Comparison of ENCODE assay signal across 8 cellular contexts in the genomic region with DNA sequence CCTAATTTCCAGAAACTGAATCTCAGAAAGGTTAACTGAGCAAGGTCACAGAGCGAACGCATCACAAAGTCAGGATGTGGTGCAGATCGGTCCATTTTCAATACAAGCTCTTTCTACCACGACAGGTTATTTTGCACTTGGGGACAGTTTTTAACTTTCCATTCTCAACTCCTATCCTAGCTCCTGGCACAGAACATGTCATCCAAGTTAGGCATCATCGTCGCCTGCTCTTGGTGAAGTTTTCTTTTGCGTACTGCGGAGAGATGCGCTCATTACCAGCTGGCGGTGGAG. TPM values are rescaled to one million over a fixed set of nuclear protein-coding genes. Genes with fewer than 3 reads are reported as not detected.
DNase-seq lines count a peak whose midpoint lies in the region; ATAC-seq, FAIRE-seq and TF ChIP-seq lines count a peak whose summit lies in the region.
"Had no signal": no experiment of that assay in that cellular context is flagged by ENCODE, and none has a peak within 500 bp of the region (broad histone marks: within the 10 kb centered on the region; RNA-seq: fewer than 3 reads in every experiment).

No MANE protein-coding gene starts in this region.

- H3K9ac ChIP-seq in kidney (ENCODE audit: low read length in 2 of 2): peak overlapping the region; percentile 94 to 98

- H3K9me3 ChIP-seq in kidney (ENCODE audit: control insufficient read depth in 1 of 2, low read length in 2 of 2) (no peaks in the 10 kb centered on the region), tibial artery (no peaks in the 10 kb centered on the region)

- peak overlapping the region; percentile 94 to 98 for H3K27ac ChIP-seq in kidney (ENCODE audit: low read depth in 2 of 2, low read length in 2 of 2)
- H3K27ac ChIP-seq in tibial artery: peak overlapping the region; percentile 92 to 98

- ATAC-seq in GM21786 (IDR thresholded peaks at IDR 0.05; ENCODE audit: unreplicated experiment) (peak; percentile 6), T-cell (replicated peaks in 1 of 4) (peak; percentile 17 to 30 (median 23))

- H3K36me3 ChIP-seq in kidney (ENCODE audit: control insufficient read depth in 1 of 2, insufficient read depth in 2 of 2, low read length in 2 of 2) (no peaks in the 10 kb centered on the region), tibial artery (peaks cover 0 to 17% (median 9%) of the 10 kb centered on the region in 3 donors)

- peaks cover 8 to 12% of the 10 kb centered on the region in 2 donors for H3K4me1 ChIP-seq in kidney (ENCODE audit: control insufficient read depth in 1 of 2, insufficient read depth in 1 of 2, low read depth in 1 of 2, low read length in 2 of 2)
- peaks cover 0 to 21% (median 16%) of the 10 kb centered on the region in 4 donors for H3K4me1 ChIP-seq in tibial artery

- H3K9me3 Mint-ChIP-seq in T-cell: no peaks in the 10 kb centered on the region
- H3K9me3 Mint-ChIP-seq in activated naive CD8-positive, alpha-beta T cell treated with anti-CD3 and anti-CD28 coated beads for 36 hours: no peaks in the 10 kb centered on the region
- H3K9me3 Mint-ChIP-seq: dendritic cell treated with granulocyte-macrophage colony-stimulating factor and Interleukin-4, amounts not matched to agents 40 ng/mL and 50 ng/mL, for 4 days had no signal

- DNase-seq in T-cell (no peak), kidney (no peak), tibial artery (no peak), hippocampal formation (lab: John Stamatoyannopoulos, UW) (no peak), NOMO-1 treated with DMSO at 0.1 percent for 48 hours (lab: John Stamatoyannopoulos, UW; ENCODE audit: unreplicated experiment) (no peak)
- DNase-seq in activated naive CD8-positive, alpha-beta T cell treated with anti-CD3 and anti-CD28 coated beads for 36 hours: no peak

- POLR2A ChIA-PET in T-cell (lab: Charles Lee): interaction anchor here (0.6 to 1.9 kb wide), 22 partner anchors 12 to 774 kb away, joined by 3 to 18 read pairs (median 4); partner anchors contain the start of genes ERN1 (in 2 of the 2), ICAM2 (in 2 of the 2), CEP95 (in 1 of the 2) and LRRC37A3 (in 1 of the 2)

- peak overlapping the region; percentile 89 to 98 for H3K4me3 ChIP-seq in kidney (ENCODE audit: low read length in 2 of 2)
- H3K4me3 ChIP-seq in tibial artery: peak overlapping the region; percentile 74 to 96

- no peak overlapping the region for H3K27ac Mint-ChIP-seq in T-cell
- H3K27ac Mint-ChIP-seq in activated naive CD8-positive, alpha-beta T cell treated with anti-CD3 and anti-CD28 coated beads for 36 hours: no peak overlapping the region
- H3K27ac Mint-ChIP-seq: dendritic cell treated with granulocyte-macrophage colony-stimulating factor and Interleukin-4, amounts not matched to agents 40 ng/mL and 50 ng/mL, for 4 days had no signal

- CTCF ChIA-PET in T-cell (lab: Charles Lee): interaction anchor here (0.5 to 2.5 kb wide), 11 partner anchors 12 to 251 kb away, joined by 3 to 39 read pairs (median 8); partner anchors contain the start of gene ICAM2 (in 1 of the 2)

- H3K4me3 Mint-ChIP-seq in T-cell: no peak overlapping the region
- no peak overlapping the region for H3K4me3 Mint-ChIP-seq in activated naive CD8-positive, alpha-beta T cell treated with anti-CD3 and anti-CD28 coated beads for 36 hours
- H3K4me3 Mint-ChIP-seq: dendritic cell treated with granulocyte-macrophage colony-stimulating factor and Interleukin-4, amounts not matched to agents 40 ng/mL and 50 ng/mL, for 4 days had no signal

- TF ChIP-seq CTCF in kidney (IDR thresholded peaks at IDR 0.05; ENCODE audit: borderline replicate concordance, extremely low read depth, insufficient read depth): no peak
- TF ChIP-seq CTCF in tibial artery (IDR thresholded peaks at IDR 0.05): no peak

- H3K4me1 Mint-ChIP-seq in T-cell: peaks cover 24 to 28% (median 24%) of the 10 kb centered on the region in 3 donors
- peaks cover 26% of the 10 kb centered on the region for H3K4me1 Mint-ChIP-seq in activated naive CD8-positive, alpha-beta T cell treated with anti-CD3 and anti-CD28 coated beads for 36 hours

- FAIRE-seq in kidney (lab: Jason Lieb, UNC): no peak

- H3K27me3 ChIP-seq in tibial artery: no peaks in the 10 kb centered on the region

- no peaks in the 10 kb centered on the region for H3K27me3 Mint-ChIP-seq in T-cell
- H3K27me3 Mint-ChIP-seq in activated naive CD8-positive, alpha-beta T cell treated with anti-CD3 and anti-CD28 coated beads for 36 hours: no peaks in the 10 kb centered on the region
- H3K27me3 Mint-ChIP-seq: dendritic cell treated with granulocyte-macrophage colony-stimulating factor and Interleukin-4, amounts not matched to agents 40 ng/mL and 50 ng/mL, for 4 days had no signal

- intact Hi-C loops in kidney (cut with DNase I): no loop called here
- intact Hi-C loops in tibial artery (cut with DNase I; ENCODE audit: low total_unique reads): no loop called here

- H3K36me3 Mint-ChIP-seq in T-cell: peaks cover 4% of the 10 kb centered on the region
- peaks cover 13% of the 10 kb centered on the region for H3K36me3 Mint-ChIP-seq in activated naive CD8-positive, alpha-beta T cell treated with anti-CD3 and anti-CD28 coated beads for 36 hours

RNA-seq across cellular contexts. Expression of gene ERN1, which starts 15.5 kb away (rescaled TPM):
- total RNA-seq in T-cell: 100 to 1,000 TPM in 3 of 5 donors, 10 to 100 TPM in 2; 71.2 to 146 (median 112) TPM
- 37.0 TPM for total RNA-seq in kidney
- 2.8 TPM for polyA plus RNA-seq in kidney (ENCODE audit: insufficient read depth, low read depth, low replicate concordance)
- total RNA-seq in activated naive CD8-positive, alpha-beta T cell treated with anti-CD3 and anti-CD28 coated beads for 36 hours: 1 to 10 TPM; 7.6 to 9.0 TPM
